11 cellular contexts compared by ENCODE assay signal in the genomic region with DNA sequence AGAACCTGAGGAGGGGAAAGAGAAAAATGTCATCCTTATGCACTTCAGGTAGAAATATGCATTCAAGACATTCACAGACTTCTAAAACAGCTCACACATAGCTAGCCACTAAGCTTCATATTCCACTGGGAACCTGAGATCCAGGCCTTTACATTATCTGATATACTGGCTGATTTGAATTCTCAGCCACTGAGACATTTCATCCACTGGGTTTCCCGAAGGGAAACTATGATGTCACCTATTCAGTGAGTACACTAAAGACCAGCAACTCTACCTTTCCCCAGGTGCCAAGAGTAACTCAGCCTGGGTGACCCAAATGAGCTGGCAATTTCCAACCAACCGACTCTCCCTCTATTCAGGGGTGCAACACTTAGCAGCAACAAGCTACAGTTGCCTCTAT. TPM values are rescaled to one million over a fixed set of nuclear protein-coding genes. Genes with fewer than 3 reads are reported as not detected.
"Had no signal": no experiment of that assay in that cellular context is flagged by ENCODE, and none has a peak within 500 bp of the region (broad histone marks: within the 10 kb centered on the region; RNA-seq: fewer than 3 reads in every experiment).

No MANE protein-coding gene starts in this region.

- H3K27ac ChIP-seq: GM23248 had no signal

- H3K9ac ChIP-seq: GM23248 had no signal

- H3K9me3 ChIP-seq: HAP-1 had no signal

- ATAC-seq: GM23338, HCT116 had no signal

- H3K4me1 ChIP-seq: HAP-1 had no signal

- FAIRE-seq: H1, H54 had no signal

- H3K36me3 ChIP-seq: HAP-1 had no signal

- H3K4me3 ChIP-seq: GM23248, GM23338, HAP-1 had no signal

- DNase-seq: GM23248, GOT3, H7, H9, HCEC 1CT, HFFc6 had no signal

- H2AFZ ChIP-seq: GM23248, GM23338 had no signal

- H3K4me2 ChIP-seq: GM23338 had no signal

RNA-seq across cellular contexts. Expression of a gene that starts 21.7 kb away (rescaled TPM):
- total RNA-seq: H7 had no signal
